ENCODE assay signal across 3 cellular contexts in the genomic region with DNA sequence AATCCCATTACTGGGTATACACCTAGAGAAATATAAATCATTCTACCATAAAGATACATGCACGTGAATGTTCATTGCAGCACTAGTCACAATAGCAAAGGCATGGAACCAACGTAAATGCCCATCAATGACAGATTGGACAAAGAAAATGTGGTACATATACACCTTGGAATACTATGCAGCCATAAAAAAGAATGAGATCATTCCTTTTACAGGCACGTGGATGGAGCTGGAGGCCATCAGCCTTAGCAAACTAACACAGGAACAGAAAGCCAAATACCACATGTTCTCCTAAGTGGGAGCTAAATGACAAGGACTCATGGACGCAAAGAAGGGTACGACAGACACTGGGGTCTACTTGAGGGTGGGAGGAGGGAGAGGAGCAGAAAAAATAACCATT.
TF ChIP-seq lines count a peak whose summit lies in the region.

No MANE protein-coding gene starts in this region.

TF ChIP-seq in HEK293, 187 proteins besides CTCF, POLR2A, EP300 and RAD21:
- peak; percentile 78 for TF ChIP-seq ZNF146 (tag by site-specific recombination; IDR thresholded peaks at IDR 0.05)

TF ChIP-seq in K562, 482 proteins besides CTCF, POLR2A, EP300 and RAD21:
- TF ChIP-seq ZNF146 (CRISPR knock-in tag; IDR thresholded peaks at IDR 0.05; ENCODE audit: unreplicated experiment) (peak; percentile 59), RBM25 (IDR thresholded peaks at IDR 0.05; ENCODE audit: low read depth, low read length, severe bottlenecking) (peak; percentile 26)

TF ChIP-seq in H1, 55 proteins besides CTCF, POLR2A, EP300 and RAD21:
- 0 out of 2 replicates have a peak, but pooled peaks have one; percentile 35 for TF ChIP-seq KDM1A (IDR thresholded peaks at IDR 0.05; ENCODE audit: borderline replicate concordance, low read length)
